In genomic region chr10:103554488-103555320, GRCh38 we compare ENCODE assay signal across 8 cellular contexts.
A peak's percentile ranks its signal among the peaks of the same experiment; 100 is the strongest.
DNase-seq lines count a peak whose midpoint lies in the region; ATAC-seq and TF ChIP-seq lines count a peak whose summit lies in the region.

No MANE protein-coding gene starts in this region.

- peak overlapping the region; percentile 63 for H3K4me3 ChIP-seq in left ventricle myocardium inferior
- H3K4me3 ChIP-seq in prostate gland, result peak overlapping the region; percentile 34 to 35

- H3K27ac ChIP-seq in left ventricle myocardium inferior (replicated peaks) (no peak overlapping the region), prostate gland (no peak overlapping the region)

- no peaks in the 10 kb centered on the region for H3K9me3 ChIP-seq in left ventricle myocardium inferior (replicated peaks)
- no peaks in the 10 kb centered on the region for H3K9me3 ChIP-seq in prostate gland

- intact Hi-C loops in left ventricle myocardium inferior (cut with micrococcal nuclease), result no loop called here
- intact Hi-C loops in prostate gland (cut with DNase I), result no loop called here

- peak; percentile 45 for DNase-seq in stimulated activated CD4-positive, alpha-beta T cell treated with anti-CD3 and anti-CD28 coated beads, Interleukin-15, amount 100 ng/mL, for 24 hours
- DNase-seq in stimulated activated CD4-positive, alpha-beta T cell treated with anti-CD3 and anti-CD28 coated beads, Interleukin-4, amount 100 ng/mL, for 4 hours, result no peak
- peak; percentile 63 for DNase-seq in NCI-H748 treated with DMSO at 0.1 percent for 48 hours (lab: John Stamatoyannopoulos, UW)
- DNase-seq in amniotic stem cell (lab: John Stamatoyannopoulos, UW), result peak; percentile 59
- DNase-seq in left ventricle myocardium inferior, result peak; percentile 49
- DNase-seq in prostate gland (ENCODE audit: low spot score), result peak; percentile 39
- no peak for DNase-seq in cortex of kidney (lab: John Stamatoyannopoulos, UW)

- H3K27me3 ChIP-seq in left ventricle myocardium inferior (ENCODE audit: low read depth), result peaks cover 30% of the 10 kb centered on the region
- no peaks in the 10 kb centered on the region for H3K27me3 ChIP-seq in prostate gland (replicated peaks; ENCODE audit: insufficient read depth)

- TF ChIP-seq CTCF in left ventricle myocardium inferior (IDR thresholded peaks at IDR 0.05; ENCODE audit: borderline replicate concordance), result no peak
- TF ChIP-seq CTCF in prostate gland (IDR thresholded peaks at IDR 0.05), result no peak

- H3K36me3 ChIP-seq in left ventricle myocardium inferior (no peaks in the 10 kb centered on the region), prostate gland (no peaks in the 10 kb centered on the region)

- H3K4me1 ChIP-seq in left ventricle myocardium inferior (peaks cover 11% of the 10 kb centered on the region), prostate gland (replicated peaks) (no peaks in the 10 kb centered on the region)

- WGBS in prostate gland, result 3% methylated on average over 40 of the region's 43 CpGs

- TF ChIP-seq POLR2A in prostate gland (IDR thresholded peaks at IDR 0.05), result no peak

- ATAC-seq in HG02763 (IDR thresholded peaks at IDR 0.05; ENCODE audit: unreplicated experiment), result no peak

Comparison
In these comparisons a context has a peak if more than half of its experiments do, and no peak if none do; other contexts are left out.
1. DNase-seq: peak in stimulated activated CD4-positive, alpha-beta T cell treated with anti-CD3 and anti-CD28 coated beads, Interleukin-15, amount 100 ng/mL, for 24 hours (single experiment), NCI-H748 treated with DMSO at 0.1 percent for 48 hours (single experiment), amniotic stem cell (single experiment), left ventricle myocardium inferior (single experiment) and prostate gland (single experiment); none in stimulated activated CD4-positive, alpha-beta T cell treated with anti-CD3 and anti-CD28 coated beads, Interleukin-4, amount 100 ng/mL, for 4 hours (0 of 2) and cortex of kidney (single experiment).